In genomic region chr3:69088033-69088432, GRCh38 we compare ENCODE assay signal across 8 cellular contexts. TPM values are rescaled to one million over a fixed set of nuclear protein-coding genes. Genes with fewer than 3 reads are reported as not detected.
DNase-seq lines count a peak whose midpoint lies in the region; ATAC-seq and TF ChIP-seq lines count a peak whose summit lies in the region.

No MANE protein-coding gene starts in this region.

- no peaks in the 10 kb centered on the region for H3K27me3 Mint-ChIP-seq in CD8-positive, alpha-beta memory T cell
- no peaks in the 10 kb centered on the region for H3K27me3 Mint-ChIP-seq in T-helper 17 cell

- no peak for TF ChIP-seq CTCF in tibial nerve (IDR thresholded peaks at IDR 0.05)

- CTCF ChIA-PET in CD8-positive, alpha-beta memory T cell (lab: Charles Lee): no interaction called here

- no peaks in the 10 kb centered on the region for H3K27me3 ChIP-seq in CD8-positive, alpha-beta memory T cell (ENCODE audit: insufficient read depth, low read length, poor library complexity, severe bottlenecking)
- H3K27me3 ChIP-seq in right cardiac atrium (ENCODE audit: control insufficient read depth, insufficient read depth) (no peaks in the 10 kb centered on the region), tibial nerve (no peaks in the 10 kb centered on the region)

- H3K36me3 Mint-ChIP-seq in CD8-positive, alpha-beta memory T cell: peaks cover 0 to 48% (median 11%) of the 10 kb centered on the region in 3 donors
- H3K36me3 Mint-ChIP-seq in T-helper 17 cell (ENCODE audit: low read depth): peaks cover 4% of the 10 kb centered on the region

- peak overlapping the region; percentile 78 to 96 (median 87) for H3K4me3 Mint-ChIP-seq in CD8-positive, alpha-beta memory T cell
- H3K4me3 Mint-ChIP-seq in T-helper 17 cell: peak overlapping the region; percentile 92

- no peaks in the 10 kb centered on the region for H3K9me3 ChIP-seq in CD8-positive, alpha-beta memory T cell (ENCODE audit: low read length)
- H3K9me3 ChIP-seq in T-helper 17 cell (ENCODE audit: control insufficient read depth, low read length, poor library complexity, severe bottlenecking) (no peaks in the 10 kb centered on the region), right cardiac atrium (ENCODE audit: control insufficient read depth, low read length) (no peaks in the 10 kb centered on the region), tibial nerve (no peaks in the 10 kb centered on the region)

- no peak overlapping the region for H3K27ac ChIP-seq in CD8-positive, alpha-beta memory T cell (ENCODE audit: low read depth, low read length)
- H3K27ac ChIP-seq in right cardiac atrium (ENCODE audit: low read length): peak overlapping the region; percentile 77
- peak overlapping the region in 3 of 4 donors; percentile 89 to 97 (median 92) for H3K27ac ChIP-seq in tibial nerve

- peak overlapping the region; percentile 54 for H3K4me3 ChIP-seq in CD8-positive, alpha-beta memory T cell (ENCODE audit: low read length)
- H3K4me3 ChIP-seq in right cardiac atrium (ENCODE audit: low read length) (no peak overlapping the region), tibial nerve (peak overlapping the region in 1 of 4 donors; percentile 72)

- H3K4me1 ChIP-seq in CD8-positive, alpha-beta memory T cell (ENCODE audit: insufficient read depth, low read length): peaks cover 77% of the 10 kb centered on the region
- H3K4me1 ChIP-seq in right cardiac atrium (ENCODE audit: control insufficient read depth, insufficient read depth, low read length): peaks cover 11% of the 10 kb centered on the region
- H3K4me1 ChIP-seq in tibial nerve: peaks cover 0 to 86% (median 77%) of the 10 kb centered on the region in 4 donors

- no peak for DNase-seq in CD8-positive, alpha-beta memory T cell
- DNase-seq in T-helper 17 cell (no peak), right cardiac atrium (no peak), tibial nerve (ENCODE audit: low spot score in 2 of 2) (no peak), NCI-H2196 treated with DMSO at 0.1 percent for 48 hours (lab: John Stamatoyannopoulos, UW; ENCODE audit: unreplicated experiment) (no peak), SHP77 treated with DMSO at 0.1 percent for 48 hours (lab: John Stamatoyannopoulos, UW) (no peak), NCI-H774 (lab: John Stamatoyannopoulos, UW) (no peak)

- H3K9me3 Mint-ChIP-seq in CD8-positive, alpha-beta memory T cell: no peaks in the 10 kb centered on the region

- no peaks in the 10 kb centered on the region for H3K36me3 ChIP-seq in CD8-positive, alpha-beta memory T cell (ENCODE audit: insufficient read depth, low read length)
- H3K36me3 ChIP-seq in tibial nerve: no peaks in the 10 kb centered on the region

- 45% methylated on average over 2 of the region's 2 CpGs for WGBS in right cardiac atrium
- 54 to 57% methylated on average over 2 of the region's 2 CpGs for WGBS in tibial nerve, 2 donors

- ATAC-seq in GM21786 (IDR thresholded peaks at IDR 0.05; ENCODE audit: unreplicated experiment) (peak; percentile 25), T-helper 17 cell (no peak), right cardiac atrium (no peak)

- peak overlapping the region; percentile 82 to 95 (median 93) for H3K27ac Mint-ChIP-seq in CD8-positive, alpha-beta memory T cell
- H3K27ac Mint-ChIP-seq in T-helper 17 cell: peak overlapping the region; percentile 97

- peaks cover 73 to 79% (median 79%) of the 10 kb centered on the region in 3 donors for H3K4me1 Mint-ChIP-seq in CD8-positive, alpha-beta memory T cell
- peaks cover 60% of the 10 kb centered on the region for H3K4me1 Mint-ChIP-seq in T-helper 17 cell

- intact Hi-C loops in right cardiac atrium (cut with DNase I): no loop called here

- TF ChIP-seq POLR2A in tibial nerve (IDR thresholded peaks at IDR 0.05): no peak

- no peak for TF ChIP-seq EP300 in tibial nerve (IDR thresholded peaks at IDR 0.05)

- POLR2A ChIA-PET in CD8-positive, alpha-beta memory T cell (lab: Charles Lee): interaction anchor here (0.5 kb wide), 1 partner anchor 18 kb away, joined by 4 read pairs; no protein-coding TSS in a partner anchor

RNA-seq across cellular contexts. Expression of gene ARL6IP5, which starts 3.3 kb away (rescaled TPM):
- total RNA-seq in CD8-positive, alpha-beta memory T cell: 100 to 1,000 TPM; 121 to 124 TPM
- 425 TPM for polyA plus RNA-seq in CD8-positive, alpha-beta memory T cell
- total RNA-seq in T-helper 17 cell: 100 to 1,000 TPM; 112 to 118 TPM
- total RNA-seq in right cardiac atrium: 100 to 1,000 TPM; 162 to 233 (median 227) TPM
- polyA plus RNA-seq in right cardiac atrium: 261 TPM
- 100 to 1,000 TPM; 113 to 153 (median 133) TPM for total RNA-seq in tibial nerve

RNA-seq across cellular contexts. Expression of gene UBA3, which starts 7.9 kb away (rescaled TPM):
- total RNA-seq in CD8-positive, alpha-beta memory T cell: 10 to 100 TPM; 76.6 to 89.5 TPM
- 42.6 TPM for polyA plus RNA-seq in CD8-positive, alpha-beta memory T cell
- total RNA-seq in T-helper 17 cell (10 to 100 TPM; 53.5 to 56.2 TPM), right cardiac atrium (10 to 100 TPM; 63.8 to 67.5 (median 65.2) TPM), tibial nerve (10 to 100 TPM; 22.6 to 80.7 (median 50.8) TPM)
- polyA plus RNA-seq in right cardiac atrium: 51.4 TPM

RNA-seq across cellular contexts. Expression of gene LMOD3, which starts 34.4 kb away (rescaled TPM):
- total RNA-seq in CD8-positive, alpha-beta memory T cell: not detected
- 0.14 TPM for polyA plus RNA-seq in CD8-positive, alpha-beta memory T cell
- not detected for total RNA-seq in T-helper 17 cell
- total RNA-seq in right cardiac atrium: 100 to 1,000 TPM in 1 of 4 donors, 10 to 100 TPM in 3; 44.1 to 127 (median 62.9) TPM
- polyA plus RNA-seq in right cardiac atrium: 64.0 TPM
- not detected for total RNA-seq in tibial nerve

RNA-seq across cellular contexts. Expression of gene TMF1, which starts 35.9 kb away (rescaled TPM):
- 10 to 100 TPM; 31.8 to 35.6 TPM for total RNA-seq in CD8-positive, alpha-beta memory T cell
- polyA plus RNA-seq in CD8-positive, alpha-beta memory T cell: 40.0 TPM
- total RNA-seq in T-helper 17 cell (10 to 100 TPM; 68.1 to 84.5 TPM), right cardiac atrium (10 to 100 TPM; 21.1 to 28.5 (median 22.5) TPM), tibial nerve (10 to 100 TPM; 24.7 to 33.5 (median 33.0) TPM)
- polyA plus RNA-seq in right cardiac atrium: 6.7 TPM

Comparison
In these comparisons a context has a peak if more than half of its experiments do, and no peak if none do; other contexts are left out.
1. RNA of gene LMOD3, which starts 34.4 kb away (total RNA-seq): 44.1 to 127 TPM in right cardiac atrium; not detected in CD8-positive, alpha-beta memory T cell, not detected in T-helper 17 cell and not detected in tibial nerve; every median in the first group is over 10 times any median in the second.